In the genomic region with DNA sequence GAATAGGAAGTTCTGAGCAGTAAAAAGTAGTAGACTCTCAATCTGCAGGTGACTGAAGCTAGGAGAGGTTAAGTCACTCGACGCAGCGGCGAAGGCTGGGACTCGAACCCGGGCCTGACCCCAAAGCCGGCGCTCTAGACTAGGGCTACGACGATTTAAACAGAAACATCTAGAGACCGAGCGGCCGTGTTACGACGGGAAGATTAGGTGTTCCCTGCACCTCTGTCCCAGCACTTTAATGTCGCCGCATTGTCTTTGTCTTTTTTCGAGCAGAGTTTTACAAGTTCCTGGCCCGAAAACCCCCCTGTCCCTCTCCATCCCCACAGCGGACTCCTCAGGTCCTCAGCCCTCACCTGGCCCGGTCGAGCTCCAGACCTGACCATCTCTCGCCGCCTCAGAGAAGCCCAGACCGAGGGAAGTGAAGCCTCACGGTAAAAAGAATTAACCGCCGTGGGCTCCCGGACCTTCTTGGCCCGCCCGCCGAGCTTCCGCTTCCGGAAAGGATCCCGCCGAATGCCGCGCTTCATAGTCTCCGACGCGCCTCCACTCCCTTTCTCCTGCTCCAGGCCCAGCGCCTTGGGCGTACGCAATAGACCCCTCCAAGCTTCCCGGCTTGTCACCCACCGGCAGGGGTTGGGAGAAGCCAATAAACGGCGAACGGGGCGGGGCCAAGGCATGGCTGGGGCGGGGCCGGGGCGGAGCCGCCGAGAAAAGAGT, we compare ENCODE assay signal across 8 cellular contexts. TPM values are rescaled to one million over a fixed set of nuclear protein-coding genes. Genes with fewer than 3 reads are reported as not detected.
DNase-seq lines count a peak whose midpoint lies in the region; ATAC-seq lines count a peak whose summit lies in the region.

A gene with protein sequence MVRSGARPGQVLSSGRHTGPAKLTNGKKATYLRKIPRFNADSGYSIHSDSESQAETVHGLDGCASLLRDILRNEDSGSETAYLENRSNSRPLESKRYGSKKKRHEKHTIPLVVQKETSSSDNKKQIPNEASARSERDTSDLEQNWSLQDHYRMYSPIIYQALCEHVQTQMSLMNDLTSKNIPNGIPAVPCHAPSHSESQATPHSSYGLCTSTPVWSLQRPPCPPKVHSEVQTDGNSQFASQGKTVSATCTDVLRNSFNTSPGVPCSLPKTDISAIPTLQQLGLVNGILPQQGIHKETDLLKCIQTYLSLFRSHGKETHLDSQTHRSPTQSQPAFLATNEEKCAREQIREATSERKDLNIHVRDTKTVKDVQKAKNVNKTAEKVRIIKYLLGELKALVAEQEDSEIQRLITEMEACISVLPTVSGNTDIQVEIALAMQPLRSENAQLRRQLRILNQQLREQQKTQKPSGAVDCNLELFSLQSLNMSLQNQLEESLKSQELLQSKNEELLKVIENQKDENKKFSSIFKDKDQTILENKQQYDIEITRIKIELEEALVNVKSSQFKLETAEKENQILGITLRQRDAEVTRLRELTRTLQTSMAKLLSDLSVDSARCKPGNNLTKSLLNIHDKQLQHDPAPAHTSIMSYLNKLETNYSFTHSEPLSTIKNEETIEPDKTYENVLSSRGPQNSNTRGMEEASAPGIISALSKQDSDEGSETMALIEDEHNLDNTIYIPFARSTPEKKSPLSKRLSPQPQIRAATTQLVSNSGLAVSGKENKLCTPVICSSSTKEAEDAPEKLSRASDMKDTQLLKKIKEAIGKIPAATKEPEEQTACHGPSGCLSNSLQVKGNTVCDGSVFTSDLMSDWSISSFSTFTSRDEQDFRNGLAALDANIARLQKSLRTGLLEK (minus strand): TSS at position 439 of the 717 bp plus-strand sequence. CDS start 56 bp downstream, at position 383.

- DNase-seq in CD8-positive, alpha-beta memory T cell = peak; percentile 63 to 81 (median 65)
- peak; percentile 80 for DNase-seq in HS-5 (ENCODE audit: low read depth)
- DNase-seq in NOMO-1 (lab: John Stamatoyannopoulos, UW; ENCODE audit: unreplicated experiment in 2 of 2) = peak; percentile 90 to 94
- peak; percentile 91 for DNase-seq in activated CD8-positive, alpha-beta memory T cell treated with anti-CD3 and anti-CD28 coated beads for 24 hours
- peak; percentile 45 to 58 (median 46) for DNase-seq in effector memory CD8-positive, alpha-beta T cell
- DNase-seq in medulla oblongata (ENCODE audit: extremely low spot score) = peak; percentile 88
- peak; percentile 76 to 79 (median 77) for DNase-seq in stimulated activated CD4-positive, alpha-beta T cell treated with anti-CD3 and anti-CD28 coated beads, TNF-alpha, amount 100 ng/mL, for 48 hours (ENCODE audit: low read depth in 3 of 3)

- H3K27me3 Mint-ChIP-seq in CD8-positive, alpha-beta memory T cell = peaks cover 8 to 12% of the 10 kb centered on the region in 2 donors
- peaks cover 0 to 12% of the 10 kb centered on the region in 2 donors for H3K27me3 Mint-ChIP-seq in effector memory CD8-positive, alpha-beta T cell

- no peaks in the 10 kb centered on the region for H3K36me3 ChIP-seq in CD8-positive, alpha-beta memory T cell (ENCODE audit: insufficient read depth, low read length)

- H3K4me3 ChIP-seq in CD8-positive, alpha-beta memory T cell (ENCODE audit: low read length) = peak within 1 kb of the TSS; percentile 76

- peak; percentile 75 for ATAC-seq in GM19467 (IDR thresholded peaks at IDR 0.05; ENCODE audit: unreplicated experiment)
- peak; percentile 81 for ATAC-seq in effector memory CD8-positive, alpha-beta T cell (replicated peaks)

- peaks cover 5% of the 10 kb centered on the region for H3K4me1 ChIP-seq in CD8-positive, alpha-beta memory T cell (ENCODE audit: insufficient read depth, low read length)

- CTCF ChIA-PET in CD8-positive, alpha-beta memory T cell (lab: Charles Lee) = interaction anchor here (0.9 kb wide), 1 partner anchor 19 kb away, joined by 4 read pairs; no protein-coding TSS in a partner anchor

- H3K27ac Mint-ChIP-seq in CD8-positive, alpha-beta memory T cell = peak within 1 kb of the TSS; percentile 71 to 100 (median 96)
- H3K27ac Mint-ChIP-seq in effector memory CD8-positive, alpha-beta T cell = peak within 1 kb of the TSS; percentile 96 to 97

- peak within 1 kb of the TSS; percentile 95 to 99 (median 97) for H3K4me3 Mint-ChIP-seq in CD8-positive, alpha-beta memory T cell
- peak within 1 kb of the TSS; percentile 94 to 95 for H3K4me3 Mint-ChIP-seq in effector memory CD8-positive, alpha-beta T cell

- no peaks in the 10 kb centered on the region for H3K27me3 ChIP-seq in CD8-positive, alpha-beta memory T cell (ENCODE audit: insufficient read depth, low read length, poor library complexity, severe bottlenecking)

- peaks cover 26 to 34% (median 33%) of the 10 kb centered on the region in 3 donors for H3K4me1 Mint-ChIP-seq in CD8-positive, alpha-beta memory T cell
- peaks cover 14 to 22% of the 10 kb centered on the region in 2 donors for H3K4me1 Mint-ChIP-seq in effector memory CD8-positive, alpha-beta T cell (ENCODE audit: low read depth in 2 of 2)

- POLR2A ChIA-PET in CD8-positive, alpha-beta memory T cell (lab: Charles Lee) = no interaction called here

- peaks cover 0 to 13% (median 1%) of the 10 kb centered on the region in 3 donors for H3K36me3 Mint-ChIP-seq in CD8-positive, alpha-beta memory T cell
- no peaks in the 10 kb centered on the region for H3K36me3 Mint-ChIP-seq in effector memory CD8-positive, alpha-beta T cell (ENCODE audit: insufficient read depth)

- H3K9me3 Mint-ChIP-seq in CD8-positive, alpha-beta memory T cell = no peaks in the 10 kb centered on the region
- no peaks in the 10 kb centered on the region for H3K9me3 Mint-ChIP-seq in effector memory CD8-positive, alpha-beta T cell

- peak within 1 kb of the TSS; percentile 53 for H3K27ac ChIP-seq in CD8-positive, alpha-beta memory T cell (ENCODE audit: low read depth, low read length)

- no peaks in the 10 kb centered on the region for H3K9me3 ChIP-seq in CD8-positive, alpha-beta memory T cell (ENCODE audit: low read length)

RNA-seq across cellular contexts. Expression of the gene that starts here (rescaled TPM):
- total RNA-seq in CD8-positive, alpha-beta memory T cell = 10 to 100 TPM; 31.6 to 36.0 TPM
- 9.5 TPM for polyA plus RNA-seq in CD8-positive, alpha-beta memory T cell

Comparison
In these comparisons a context has a peak if more than half of its experiments do, and no peak if none do; other contexts are left out.
1. Peak in every context shown above with its lines: DNase-seq, ATAC-seq, H3K4me3 ChIP-seq and H3K27ac ChIP-seq.